28 cellular contexts compared by ENCODE assay signal in genomic region chr5:107265268-107265667, GRCh38.
DNase-seq lines count a peak whose midpoint lies in the region; ATAC-seq and TF ChIP-seq lines count a peak whose summit lies in the region.
"Had no signal": no experiment of that assay in that cellular context is flagged by ENCODE, and none has a peak within 500 bp of the region (broad histone marks: within the 10 kb centered on the region; RNA-seq: fewer than 3 reads in every experiment).

No MANE protein-coding gene starts in this region.

- peak; percentile 59 for ATAC-seq in GM18861 (IDR thresholded peaks at IDR 0.05; ENCODE audit: unreplicated experiment)
- ATAC-seq in HG03175 (IDR thresholded peaks at IDR 0.05; ENCODE audit: unreplicated experiment) = peak; percentile 51
- ATAC-seq in natural killer cell treated with Interleukin-12 subunit alpha and Interleukin-12 subunit beta and Interleukin-15 and Interleukin-18, amount 100 ng/mL, for 72 hours = no peak
- ATAC-seq: GM23338, T-cell had no signal

- DNase-seq in GM12865 (ENCODE audit: low read depth) (peak; percentile 21), SK-N-DZ (ENCODE audit: low spot score) (peak; percentile 60), mucosa of gallbladder (ENCODE audit: low spot score) (no peak), hippocampal formation (lab: John Stamatoyannopoulos, UW) (no peak)
- no peak for DNase-seq in natural killer cell treated with Interleukin-12 subunit alpha and Interleukin-12 subunit beta and Interleukin-15 and Interleukin-18, amount 100 ng/mL, for 72 hours (ENCODE audit: low spot score)
- no peak for DNase-seq in activated naive CD4-positive, alpha-beta T cell treated with anti-CD3 and anti-CD28 coated beads, Interleukin-2, amount 10 ng/mL, durations not matched to agents 7 days and 5 days
- DNase-seq: Calu3; CD8-positive, alpha-beta memory T cell; DMS153; DND-41; H9; KBM-7; MV-4-11; NCI-H1105; NCI-H146; NCI-H1930; NCI-H2107; NCI-H524; NCI-H748 treated with DMSO at 0.1 percent for 48 hours; PC-9; Right ventricle myocardium superior; RPMI8226; T-cell had no signal

- TF ChIP-seq CTCF in GM12865 (IDR thresholded peaks at IDR 0.05; ENCODE audit: insufficient read depth, low read depth, low read length, missing control alignments) = no peak

- CTCF ChIA-PET in activated naive CD4-positive, alpha-beta T cell treated with anti-CD3 and anti-CD28 coated beads, Interleukin-2, amount 10 ng/mL, durations not matched to agents 7 days and 5 days (lab: Charles Lee) = interaction anchor here (1.5 kb wide), 1 partner anchor 17 kb away, joined by 6 read pairs; no protein-coding TSS in a partner anchor

- peaks cover 11% of the 10 kb centered on the region for H3K9me3 Mint-ChIP-seq in natural killer cell treated with Interleukin-12 subunit alpha and Interleukin-12 subunit beta and Interleukin-15 and Interleukin-18, amount 100 ng/mL, for 72 hours
- peaks cover 7% of the 10 kb centered on the region for H3K9me3 Mint-ChIP-seq in activated naive CD4-positive, alpha-beta T cell treated with anti-CD3 and anti-CD28 coated beads, Interleukin-2, amount 10 ng/mL, durations not matched to agents 7 days and 5 days

- peaks cover 17% of the 10 kb centered on the region for H3K36me3 Mint-ChIP-seq in natural killer cell treated with Interleukin-12 subunit alpha and Interleukin-12 subunit beta and Interleukin-15 and Interleukin-18, amount 100 ng/mL, for 72 hours
- H3K36me3 Mint-ChIP-seq in activated naive CD4-positive, alpha-beta T cell treated with anti-CD3 and anti-CD28 coated beads, Interleukin-2, amount 10 ng/mL, durations not matched to agents 7 days and 5 days = no peaks in the 10 kb centered on the region
- H3K36me3 Mint-ChIP-seq: T-cell had no signal

- no peak overlapping the region for H3K27ac Mint-ChIP-seq in natural killer cell treated with Interleukin-12 subunit alpha and Interleukin-12 subunit beta and Interleukin-15 and Interleukin-18, amount 100 ng/mL, for 72 hours
- H3K27ac Mint-ChIP-seq in activated naive CD4-positive, alpha-beta T cell treated with anti-CD3 and anti-CD28 coated beads, Interleukin-2, amount 10 ng/mL, durations not matched to agents 7 days and 5 days = no peak overlapping the region
- H3K27ac Mint-ChIP-seq: B cell; CD8-positive, alpha-beta memory T cell; GM23338; H9; T-cell had no signal

- peaks cover 0 to 4% of the 10 kb centered on the region in 2 donors for H3K27me3 Mint-ChIP-seq in natural killer cell treated with Interleukin-12 subunit alpha and Interleukin-12 subunit beta and Interleukin-15 and Interleukin-18, amount 100 ng/mL, for 72 hours
- H3K27me3 Mint-ChIP-seq in activated naive CD4-positive, alpha-beta T cell treated with anti-CD3 and anti-CD28 coated beads, Interleukin-2, amount 10 ng/mL, durations not matched to agents 7 days and 5 days = no peaks in the 10 kb centered on the region
- H3K27me3 Mint-ChIP-seq: B cell; CD8-positive, alpha-beta memory T cell had no signal

- no peak overlapping the region for H3K4me3 ChIP-seq in GM12865 (ENCODE audit: low read depth, low read length)
- H3K4me3 ChIP-seq: GM23338, PC-9, SJSA1 had no signal

- no peak overlapping the region for H3K4me3 Mint-ChIP-seq in natural killer cell treated with Interleukin-12 subunit alpha and Interleukin-12 subunit beta and Interleukin-15 and Interleukin-18, amount 100 ng/mL, for 72 hours
- H3K4me3 Mint-ChIP-seq in activated naive CD4-positive, alpha-beta T cell treated with anti-CD3 and anti-CD28 coated beads, Interleukin-2, amount 10 ng/mL, durations not matched to agents 7 days and 5 days = no peak overlapping the region
- H3K4me3 Mint-ChIP-seq: B cell; CD8-positive, alpha-beta memory T cell; GM23338; H9; T-cell had no signal

- peaks cover 0 to 8% of the 10 kb centered on the region in 2 donors for H3K4me1 Mint-ChIP-seq in natural killer cell treated with Interleukin-12 subunit alpha and Interleukin-12 subunit beta and Interleukin-15 and Interleukin-18, amount 100 ng/mL, for 72 hours (ENCODE audit: low read depth in 2 of 2)
- peaks cover 9% of the 10 kb centered on the region for H3K4me1 Mint-ChIP-seq in activated naive CD4-positive, alpha-beta T cell treated with anti-CD3 and anti-CD28 coated beads, Interleukin-2, amount 10 ng/mL, durations not matched to agents 7 days and 5 days
- H3K4me1 Mint-ChIP-seq: B cell; CD8-positive, alpha-beta memory T cell; GM23338 had no signal

Comparison
In these comparisons a context has a peak if more than half of its experiments do, and no peak if none do; other contexts are left out.
1. DNase-seq: peak in GM12865 (single experiment) and SK-N-DZ (single experiment); none in natural killer cell treated with Interleukin-12 subunit alpha and Interleukin-12 subunit beta and Interleukin-15 and Interleukin-18, amount 100 ng/mL, for 72 hours (single experiment), mucosa of gallbladder (single experiment), activated naive CD4-positive, alpha-beta T cell treated with anti-CD3 and anti-CD28 coated beads, Interleukin-2, amount 10 ng/mL, durations not matched to agents 7 days and 5 days (single experiment) and hippocampal formation (0 of 2).
2. ATAC-seq: peak in GM18861 (single experiment) and HG03175 (single experiment); none in natural killer cell treated with Interleukin-12 subunit alpha and Interleukin-12 subunit beta and Interleukin-15 and Interleukin-18, amount 100 ng/mL, for 72 hours (0 of 2).